Comparison of ENCODE assay signal across 12 cellular contexts in the genomic region with DNA sequence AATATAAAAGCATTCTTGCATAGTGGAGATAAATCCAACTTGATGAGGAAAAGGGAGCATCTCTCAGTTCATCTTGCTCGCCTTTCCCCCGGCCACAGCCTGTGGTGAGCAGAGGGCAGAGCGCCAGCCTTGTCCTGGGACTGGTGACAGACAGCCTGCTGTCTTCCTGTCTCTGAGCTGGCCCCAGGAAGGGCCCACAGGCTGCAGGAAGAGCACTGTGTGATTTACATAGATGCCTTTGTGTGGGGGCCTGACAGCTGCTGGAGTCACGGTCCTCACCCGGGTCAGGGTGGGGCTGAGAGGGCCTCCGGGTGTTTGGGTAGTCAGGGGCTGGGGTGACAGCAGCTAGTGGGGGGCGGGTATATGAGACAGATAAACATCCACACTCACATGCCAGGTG. TPM values are rescaled to one million over a fixed set of nuclear protein-coding genes. Genes with fewer than 3 reads are reported as not detected.
A peak's percentile ranks its signal among the peaks of the same experiment; 100 is the strongest.
DNase-seq lines count a peak whose midpoint lies in the region; ATAC-seq and TF ChIP-seq lines count a peak whose summit lies in the region.
"Had no signal": no experiment of that assay in that cellular context is flagged by ENCODE, and none has a peak within 500 bp of the region (broad histone marks: within the 10 kb centered on the region; RNA-seq: fewer than 3 reads in every experiment).

No MANE protein-coding gene starts in this region.

- H3K27me3 Mint-ChIP-seq in stimulated activated memory B cell treated with anti-CD40 and anti-IgM and Interleukin-4, amounts not matched to agents 10 μg/mL and 1 μg/mL and 100 μg/mL, for 72 hours = peaks cover 64% of the 10 kb centered on the region

- H3K27ac Mint-ChIP-seq in stimulated activated memory B cell treated with anti-CD40 and anti-IgM and Interleukin-4, amounts not matched to agents 10 μg/mL and 1 μg/mL and 100 μg/mL, for 72 hours = no peak overlapping the region

- H3K4me3 ChIP-seq in gastroesophageal sphincter = no peak overlapping the region
- H3K4me3 ChIP-seq: ascending aorta had no signal

- peak; percentile 19 for ATAC-seq in gastroesophageal sphincter
- peak; percentile 37 for ATAC-seq in stimulated activated memory B cell treated with anti-CD40 and anti-IgM and Interleukin-4, amounts not matched to agents 10 μg/mL and 1 μg/mL and 100 μg/mL, for 72 hours
- no peak for ATAC-seq in GM19351 (IDR thresholded peaks at IDR 0.05; ENCODE audit: unreplicated experiment)

- no peaks in the 10 kb centered on the region for H3K36me3 ChIP-seq in gastroesophageal sphincter
- H3K36me3 ChIP-seq: ascending aorta had no signal

- H3K9me3 Mint-ChIP-seq in stimulated activated memory B cell treated with anti-CD40 and anti-IgM and Interleukin-4, amounts not matched to agents 10 μg/mL and 1 μg/mL and 100 μg/mL, for 72 hours = peaks cover 7% of the 10 kb centered on the region

- H3K27me3 ChIP-seq in gastroesophageal sphincter = peaks cover 24% of the 10 kb centered on the region
- H3K27me3 ChIP-seq: ascending aorta had no signal

- H3K4me1 ChIP-seq in gastroesophageal sphincter = no peaks in the 10 kb centered on the region
- H3K4me1 ChIP-seq: ascending aorta had no signal

- TF ChIP-seq CTCF in gastroesophageal sphincter (IDR thresholded peaks at IDR 0.05) = no peak

- no peak overlapping the region for H3K4me3 Mint-ChIP-seq in stimulated activated memory B cell treated with anti-CD40 and anti-IgM and Interleukin-4, amounts not matched to agents 10 μg/mL and 1 μg/mL and 100 μg/mL, for 72 hours

- H3K9me3 ChIP-seq in gastroesophageal sphincter = no peaks in the 10 kb centered on the region
- H3K9me3 ChIP-seq: ascending aorta had no signal

- TF ChIP-seq EP300 in gastroesophageal sphincter (IDR thresholded peaks at IDR 0.05) = no peak

- H3K4me1 Mint-ChIP-seq in stimulated activated memory B cell treated with anti-CD40 and anti-IgM and Interleukin-4, amounts not matched to agents 10 μg/mL and 1 μg/mL and 100 μg/mL, for 72 hours = peaks cover 11% of the 10 kb centered on the region

- WGBS in gastroesophageal sphincter (ENCODE audit: low coverage in 1 of 2), 2 donors = 48 to 67% methylated on average over 3 of the region's 7 CpGs

- peaks cover 16% of the 10 kb centered on the region for H3K36me3 Mint-ChIP-seq in stimulated activated memory B cell treated with anti-CD40 and anti-IgM and Interleukin-4, amounts not matched to agents 10 μg/mL and 1 μg/mL and 100 μg/mL, for 72 hours

- no peak overlapping the region for H3K27ac ChIP-seq in gastroesophageal sphincter
- H3K27ac ChIP-seq: ascending aorta had no signal

- no peak for TF ChIP-seq POLR2A in gastroesophageal sphincter (IDR thresholded peaks at IDR 0.05)

- DNase-seq in NCI-H82 (lab: John Stamatoyannopoulos, UW) = peak; percentile 32
- DNase-seq in NCI-H82 treated with DMSO at 0.1 percent for 48 hours (lab: John Stamatoyannopoulos, UW; ENCODE audit: unreplicated experiment) = no peak
- no peak for DNase-seq in NCI-H2227 treated with DMSO at 0.1 percent for 48 hours (lab: John Stamatoyannopoulos, UW)
- no peak for DNase-seq in activated CD4-positive, alpha-beta T cell treated with anti-CD3 and anti-CD28 coated beads, Interleukin-2, amount 50 U/mL, for 4 hours
- DNase-seq: erythroblast, NCI-H1930 had no signal

TF ChIP-seq in PFSK-1, 5 proteins besides CTCF, POLR2A, EP300 and RAD21:
- TF ChIP-seq SIN3A (IDR thresholded peaks at IDR 0.05; ENCODE audit: borderline replicate concordance, insufficient read depth, low read length) = no peak
- TF ChIP-seq, protein P1, sequence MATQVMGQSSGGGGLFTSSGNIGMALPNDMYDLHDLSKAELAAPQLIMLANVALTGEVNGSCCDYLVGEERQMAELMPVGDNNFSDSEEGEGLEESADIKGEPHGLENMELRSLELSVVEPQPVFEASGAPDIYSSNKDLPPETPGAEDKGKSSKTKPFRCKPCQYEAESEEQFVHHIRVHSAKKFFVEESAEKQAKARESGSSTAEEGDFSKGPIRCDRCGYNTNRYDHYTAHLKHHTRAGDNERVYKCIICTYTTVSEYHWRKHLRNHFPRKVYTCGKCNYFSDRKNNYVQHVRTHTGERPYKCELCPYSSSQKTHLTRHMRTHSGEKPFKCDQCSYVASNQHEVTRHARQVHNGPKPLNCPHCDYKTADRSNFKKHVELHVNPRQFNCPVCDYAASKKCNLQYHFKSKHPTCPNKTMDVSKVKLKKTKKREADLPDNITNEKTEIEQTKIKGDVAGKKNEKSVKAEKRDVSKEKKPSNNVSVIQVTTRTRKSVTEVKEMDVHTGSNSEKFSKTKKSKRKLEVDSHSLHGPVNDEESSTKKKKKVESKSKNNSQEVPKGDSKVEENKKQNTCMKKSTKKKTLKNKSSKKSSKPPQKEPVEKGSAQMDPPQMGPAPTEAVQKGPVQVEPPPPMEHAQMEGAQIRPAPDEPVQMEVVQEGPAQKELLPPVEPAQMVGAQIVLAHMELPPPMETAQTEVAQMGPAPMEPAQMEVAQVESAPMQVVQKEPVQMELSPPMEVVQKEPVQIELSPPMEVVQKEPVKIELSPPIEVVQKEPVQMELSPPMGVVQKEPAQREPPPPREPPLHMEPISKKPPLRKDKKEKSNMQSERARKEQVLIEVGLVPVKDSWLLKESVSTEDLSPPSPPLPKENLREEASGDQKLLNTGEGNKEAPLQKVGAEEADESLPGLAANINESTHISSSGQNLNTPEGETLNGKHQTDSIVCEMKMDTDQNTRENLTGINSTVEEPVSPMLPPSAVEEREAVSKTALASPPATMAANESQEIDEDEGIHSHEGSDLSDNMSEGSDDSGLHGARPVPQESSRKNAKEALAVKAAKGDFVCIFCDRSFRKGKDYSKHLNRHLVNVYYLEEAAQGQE (IDR thresholded peaks at IDR 0.05; ENCODE audit: insufficient read depth in 1 of 2, low read depth in 2 of 2, low read length in 2 of 2) = no peak
- TF ChIP-seq TAF1 (IDR thresholded peaks at IDR 0.05; ENCODE audit: borderline replicate concordance, insufficient read depth, low read length) = no peak
- no peak for TF ChIP-seq POLR2AphosphoS5 (IDR thresholded peaks at IDR 0.05; ENCODE audit: low read depth, low read length)
- TF ChIP-seq FOXP2 (optimal IDR thresholded peaks at IDR 0.05; ENCODE audit: borderline replicate concordance, extremely low read depth, extremely low read length, insufficient read depth) = peak; percentile 42
TF ChIP-seq in PFSK-1: peak in this region for 1.

RNA-seq across cellular contexts. Expression of gene PLA2G4D, which starts 29.4 kb away (rescaled TPM):
- not detected for polyA plus RNA-seq in PFSK-1 (2012; ENCODE audit: insufficient read length, low read depth)
- total RNA-seq in gastroesophageal sphincter = not detected
- total RNA-seq: ascending aorta had no signal

RNA-seq across cellular contexts. Expression of gene PLA2G4E, which starts 44.2 kb away (rescaled TPM):
- polyA plus RNA-seq in PFSK-1 (2012; ENCODE audit: insufficient read length, low read depth) = not detected
- total RNA-seq in gastroesophageal sphincter = under 1 TPM in 2 of 4 donors, not detected in 2; 0.08 to 0.67 TPM
- total RNA-seq: ascending aorta, subcutaneous adipose tissue had no signal
